ENCODE assay signal across 19 cellular contexts in genomic region chr18:26502834-26503233, GRCh38. TPM values are rescaled to one million over a fixed set of nuclear protein-coding genes. Genes with fewer than 3 reads are reported as not detected.
DNase-seq lines count a peak whose midpoint lies in the region; ATAC-seq, FAIRE-seq and TF ChIP-seq lines count a peak whose summit lies in the region.
"Had no signal": no experiment of that assay in that cellular context is flagged by ENCODE, and none has a peak within 500 bp of the region (broad histone marks: within the 10 kb centered on the region; RNA-seq: fewer than 3 reads in every experiment).

No MANE protein-coding gene starts in this region.

- no peaks in the 10 kb centered on the region for H3K9me3 Mint-ChIP-seq in Calu3 (ENCODE audit: low read depth, unreplicated experiment)
- no peaks in the 10 kb centered on the region for H3K9me3 Mint-ChIP-seq in mesothelial cell of epicardium
- H3K9me3 Mint-ChIP-seq: CD4-positive, alpha-beta T cell had no signal

- DNase-seq in Calu3 (no peak), NCI-H1048 (lab: John Stamatoyannopoulos, UW) (peak; percentile 34), bronchial epithelial cell (ENCODE audit: low read depth) (peak; percentile 51), mesothelial cell of epicardium (ENCODE audit: low spot score in 2 of 2, unreplicated experiment in 2 of 2) (no peak), NCI-H82 (lab: John Stamatoyannopoulos, UW) (no peak), SK-N-DZ (ENCODE audit: low spot score) (no peak), mucosa of descending colon (no peak)
- DNase-seq: Caco-2; CD4-positive, alpha-beta T cell; DMS153; KBM-7; MV-4-11; NCI-H1930; NCI-H345; NCI-H524 treated with DMSO at 0.1 percent for 48 hours; OCI-M1; SHP77 had no signal

- no peaks in the 10 kb centered on the region for H3K9me3 ChIP-seq in mucosa of descending colon
- H3K9me3 ChIP-seq: A549, Caco-2 had no signal

- H3K27ac Mint-ChIP-seq in Calu3 (ENCODE audit: unreplicated experiment) (peak overlapping the region; percentile 22), mesothelial cell of epicardium (peak overlapping the region; percentile 15)
- H3K27ac Mint-ChIP-seq: CD4-positive, alpha-beta T cell had no signal

- H3K4me3 Mint-ChIP-seq in Calu3 (ENCODE audit: low read depth, unreplicated experiment) (no peak overlapping the region), mesothelial cell of epicardium (no peak overlapping the region)
- H3K4me3 Mint-ChIP-seq: CD4-positive, alpha-beta T cell had no signal

- intact Hi-C loops in Calu3 (cut with micrococcal nuclease; ENCODE audit: unreplicated experiment): no loop called here
- intact Hi-C loops in mucosa of descending colon (cut with DNase I, micrococcal nuclease): no loop called here

- no peak for ATAC-seq in mucosa of descending colon
- ATAC-seq: A549, HepG2 had no signal

- no peaks in the 10 kb centered on the region for H3K4me1 ChIP-seq in mucosa of descending colon (ENCODE audit: low read depth)

- BruUV-seq in Calu3 (replicated peaks; lab: Mats Ljungman, UMichigan): no TSS peak

- CTCF ChIA-PET in Calu3 (lab: Charles Lee): no interaction called here

- FAIRE-seq in bronchial epithelial cell (lab: Jason Lieb, UNC): no peak
- FAIRE-seq: A549, HepG2 had no signal

- H3K4me3 ChIP-seq in bronchial epithelial cell (ENCODE audit: low read depth, low read length): no peak overlapping the region
- H3K4me3 ChIP-seq in mucosa of descending colon: no peak overlapping the region
- H3K4me3 ChIP-seq: A549 had no signal

- no peaks in the 10 kb centered on the region for H3K27me3 ChIP-seq in bronchial epithelial cell (ENCODE audit: control insufficient read depth, insufficient read depth, low read length)

- H3K27me3 Mint-ChIP-seq in Calu3 (ENCODE audit: unreplicated experiment) (no peaks in the 10 kb centered on the region), mesothelial cell of epicardium (ENCODE audit: low read depth) (no peaks in the 10 kb centered on the region)
- H3K27me3 Mint-ChIP-seq: CD4-positive, alpha-beta T cell had no signal

- H3K36me3 ChIP-seq in bronchial epithelial cell (ENCODE audit: control insufficient read depth, insufficient read depth, low read length) (peaks cover 13% of the 10 kb centered on the region), mucosa of descending colon (ENCODE audit: low read depth) (no peaks in the 10 kb centered on the region)

- H3K36me3 Mint-ChIP-seq in Calu3 (ENCODE audit: insufficient read depth, unreplicated experiment): peaks cover 17% of the 10 kb centered on the region
- peaks cover 15% of the 10 kb centered on the region for H3K36me3 Mint-ChIP-seq in mesothelial cell of epicardium

- peaks cover 23% of the 10 kb centered on the region for H3K4me1 Mint-ChIP-seq in Calu3 (ENCODE audit: low read depth, unreplicated experiment)
- peaks cover 30% of the 10 kb centered on the region for H3K4me1 Mint-ChIP-seq in mesothelial cell of epicardium

- TF ChIP-seq CTCF in Calu3 (IDR thresholded peaks at IDR 0.05; ENCODE audit: unreplicated experiment): no peak
- no peak for TF ChIP-seq CTCF in bronchial epithelial cell (IDR thresholded peaks at IDR 0.05; ENCODE audit: insufficient read depth, low read length, severe bottlenecking)
- TF ChIP-seq CTCF in mesothelial cell of epicardium (IDR thresholded peaks at IDR 0.05; ENCODE audit: unreplicated experiment): no peak
- TF ChIP-seq CTCF in mucosa of descending colon (IDR thresholded peaks at IDR 0.05): no peak

RNA-seq across cellular contexts. Expression of gene KCTD1, which starts 45.5 kb away (rescaled TPM):
- total RNA-seq in Calu3 (2022) (54.1 and 63.2 TPM in 2 replicates), bronchial epithelial cell (16.6 and 21.1 TPM in 2 replicates), mesothelial cell of epicardium (34.4 to 38.5 TPM (median 35.7 TPM) in 3 replicates), mucosa of descending colon (10 to 100 TPM in 2 of 3 donors, 1 to 10 TPM in 1; 8.5 to 14.7 (median 12.8) TPM)
- polyA plus RNA-seq in SK-N-DZ (2014; cell fraction: cytosol; rRNA removed): 21.6 and 26.3 TPM in 2 replicates
- 11.0 and 13.0 TPM in 2 replicates for polyA plus RNA-seq in SK-N-DZ (2014; cell fraction: nucleus; rRNA removed)

Comparison
In these comparisons a context has a peak if more than half of its experiments do, and no peak if none do; other contexts are left out.
1. DNase-seq: peak in NCI-H1048 (single experiment) and bronchial epithelial cell (single experiment); none in Calu3 (single experiment), mesothelial cell of epicardium (0 of 2), NCI-H82 (single experiment), SK-N-DZ (single experiment) and mucosa of descending colon (0 of 3).